Comparison of ENCODE assay signal across 25 cellular contexts in the genomic region with DNA sequence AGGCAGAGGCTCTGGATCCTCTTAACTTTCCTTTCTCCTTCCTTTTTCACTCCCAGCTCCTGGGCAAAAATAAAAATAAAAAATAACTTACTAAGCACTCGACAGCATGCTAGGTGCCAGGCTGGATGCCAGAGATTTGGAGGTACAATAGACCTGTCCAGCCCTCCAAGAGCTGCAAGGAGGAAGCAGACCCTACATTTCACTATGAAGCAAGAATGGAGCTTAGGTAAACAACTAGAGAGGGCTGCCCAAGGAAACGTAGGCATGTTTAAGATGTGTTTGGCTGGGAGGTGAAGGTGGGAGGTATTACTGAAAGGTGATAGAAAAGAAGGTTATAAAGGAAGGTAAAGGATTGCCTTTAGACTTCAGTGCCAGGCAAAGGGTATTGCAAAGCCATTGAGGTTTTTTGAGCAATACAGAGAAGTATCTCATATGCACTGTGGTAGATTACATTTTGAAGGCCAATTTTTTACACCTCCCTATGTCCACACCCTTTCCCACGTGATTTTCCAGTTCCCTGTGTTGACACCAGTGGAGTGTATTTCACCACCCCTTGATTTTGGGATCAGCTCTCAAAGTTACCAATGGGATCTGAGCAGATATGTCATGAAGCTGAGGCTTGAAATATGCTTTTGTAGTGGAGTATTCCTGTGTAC.
"Had no signal": no experiment of that assay in that cellular context is flagged by ENCODE, and none has a peak within 500 bp of the region (broad histone marks: within the 10 kb centered on the region; RNA-seq: fewer than 3 reads in every experiment).

No MANE protein-coding gene starts in this region.

- ATAC-seq: activated CD4-positive, alpha-beta T cell treated with anti-CD3 and anti-CD28 coated beads for 36 hours; left ventricle myocardium superior; naive thymus-derived CD4-positive, alpha-beta T cell; pancreas; sciatic nerve; stimulated activated memory B cell treated with anti-CD40 and anti-IgM and Interleukin-4, amounts not matched to agents 10 μg/mL and 1 μg/mL and 100 μg/mL, for 72 hours; stimulated activated naive CD8-positive, alpha-beta T cell treated with anti-CD3 and anti-CD28 coated beads, Interleukin-15, amount 100 ng/mL, for 72 hours had no signal

- H3K9me3 ChIP-seq: pancreas, prostate gland, thyroid gland had no signal

- H3K27me3 ChIP-seq: pancreas, thyroid gland had no signal

- H3K9me3 Mint-ChIP-seq: activated B cell treated with CpG ODN at 0.5 μM for 24 hours; naive thymus-derived CD4-positive, alpha-beta T cell; stimulated activated memory B cell treated with anti-CD40 and anti-IgM and Interleukin-4, amounts not matched to agents 10 μg/mL and 1 μg/mL and 100 μg/mL, for 72 hours; stimulated activated naive CD8-positive, alpha-beta T cell treated with anti-CD3 and anti-CD28 coated beads, Interleukin-15, amount 100 ng/mL, for 72 hours had no signal

- H3K36me3 Mint-ChIP-seq: activated naive CD8-positive, alpha-beta T cell; brain; naive thymus-derived CD4-positive, alpha-beta T cell; stimulated activated memory B cell treated with anti-CD40 and anti-IgM and Interleukin-4, amounts not matched to agents 10 μg/mL and 1 μg/mL and 100 μg/mL, for 72 hours had no signal

- H3K4me1 Mint-ChIP-seq: activated B cell treated with CpG ODN at 0.5 μM for 24 hours; activated CD4-positive, alpha-beta T cell treated with anti-CD3 and anti-CD28 coated beads for 36 hours; endodermal cell; naive thymus-derived CD4-positive, alpha-beta T cell; stimulated activated memory B cell treated with anti-CD40 and anti-IgM and Interleukin-4, amounts not matched to agents 10 μg/mL and 1 μg/mL and 100 μg/mL, for 72 hours; stimulated activated naive CD8-positive, alpha-beta T cell treated with anti-CD3 and anti-CD28 coated beads, Interleukin-15, amount 100 ng/mL, for 72 hours had no signal

- H3K4me1 ChIP-seq: pancreas, prostate gland, thyroid gland had no signal

- DNase-seq: activated B cell treated with CpG ODN at 0.5 μM for 24 hours; activated CD4-positive, alpha-beta T cell treated with anti-CD3 and anti-CD28 coated beads for 36 hours; activated effector memory CD4-positive, alpha-beta T cell treated with Interleukin-2 at 50 U/mL for 16 hours; activated naive CD4-positive, alpha-beta T cell treated with Interleukin-2 at 50 U/mL for 16 hours; aorta; endodermal cell; head of caudate nucleus; left ventricle myocardium superior; midbrain; naive thymus-derived CD4-positive, alpha-beta T cell; pancreas; retina; small intestine; stimulated activated CD4-positive, alpha-beta T cell treated with anti-CD3 and anti-CD28 coated beads, Interleukin-1b, Interleukin-23, amount 100 ng/mL, for 48 hours; stimulated activated CD4-positive, alpha-beta T cell treated with anti-CD3 and anti-CD28 coated beads, Interleukin-4, amount 100 ng/mL, for 4 hours; stimulated activated CD8-positive, alpha-beta memory T cell treated with anti-CD3 and anti-CD28 coated beads, Interleukin-4, amount 100 ng/mL, for 48 hours; stimulated activated naive CD8-positive, alpha-beta T cell treated with anti-CD3 and anti-CD28 coated beads, Interleukin-15, amount 100 ng/mL, for 72 hours; substantia nigra; T-helper 2 cell; thyroid gland had no signal

- H3K27me3 Mint-ChIP-seq: activated B cell treated with CpG ODN at 0.5 μM for 24 hours; stimulated activated memory B cell treated with anti-CD40 and anti-IgM and Interleukin-4, amounts not matched to agents 10 μg/mL and 1 μg/mL and 100 μg/mL, for 72 hours; stimulated activated naive CD8-positive, alpha-beta T cell treated with anti-CD3 and anti-CD28 coated beads, Interleukin-15, amount 100 ng/mL, for 72 hours had no signal

- H3K4me3 ChIP-seq: pancreas, prostate gland, thyroid gland had no signal

- H3K27ac ChIP-seq: pancreas, prostate gland, thyroid gland had no signal

- H3K36me3 ChIP-seq: pancreas, prostate gland, thyroid gland had no signal

- H3K4me3 Mint-ChIP-seq: activated B cell treated with CpG ODN at 0.5 μM for 24 hours; activated CD4-positive, alpha-beta T cell treated with anti-CD3 and anti-CD28 coated beads for 36 hours; activated naive CD8-positive, alpha-beta T cell; brain; endodermal cell; naive thymus-derived CD4-positive, alpha-beta T cell; stimulated activated memory B cell treated with anti-CD40 and anti-IgM and Interleukin-4, amounts not matched to agents 10 μg/mL and 1 μg/mL and 100 μg/mL, for 72 hours; stimulated activated naive CD8-positive, alpha-beta T cell treated with anti-CD3 and anti-CD28 coated beads, Interleukin-15, amount 100 ng/mL, for 72 hours had no signal

- H3K27ac Mint-ChIP-seq: activated B cell treated with CpG ODN at 0.5 μM for 24 hours; activated CD4-positive, alpha-beta T cell treated with anti-CD3 and anti-CD28 coated beads for 36 hours; activated naive CD8-positive, alpha-beta T cell; brain; endodermal cell; naive thymus-derived CD4-positive, alpha-beta T cell; stimulated activated memory B cell treated with anti-CD40 and anti-IgM and Interleukin-4, amounts not matched to agents 10 μg/mL and 1 μg/mL and 100 μg/mL, for 72 hours had no signal
